13 cellular contexts compared by ENCODE assay signal in genomic region chr1:93751391-93752250, GRCh38.
DNase-seq lines count a peak whose midpoint lies in the region; ATAC-seq and TF ChIP-seq lines count a peak whose summit lies in the region.
"Had no signal": no experiment of that assay in that cellular context is flagged by ENCODE, and none has a peak within 500 bp of the region (broad histone marks: within the 10 kb centered on the region; RNA-seq: fewer than 3 reads in every experiment).

No MANE protein-coding gene starts in this region.

- CTCF ChIA-PET in activated B cell treated with CpG ODN at 0.5 μM for 24 hours (lab: Charles Lee), result interaction anchor here (1.2 to 3.4 kb wide), 3 partner anchors 65 to 121 kb away, joined by 4 to 38 read pairs (median 4); partner anchors contain the start of gene BCAR3

- H3K36me3 Mint-ChIP-seq in activated B cell treated with CpG ODN at 0.5 μM for 24 hours (ENCODE audit: low read depth), result no peaks in the 10 kb centered on the region
- H3K36me3 Mint-ChIP-seq: CD14-positive monocyte had no signal

- intact Hi-C loops in activated B cell treated with CpG ODN at 0.5 μM for 24 hours (cut with micrococcal nuclease), result loop anchor here (5.0 kb wide), 1 partner anchor 404 kb away; the partner anchor contains the start of gene DR1

- H3K4me1 ChIP-seq in right atrium auricular region, result peaks cover 0 to 27% of the 10 kb centered on the region in 2 donors

- peaks cover 3% of the 10 kb centered on the region for H3K9me3 Mint-ChIP-seq in activated B cell treated with CpG ODN at 0.5 μM for 24 hours

- no peaks in the 10 kb centered on the region for H3K36me3 ChIP-seq in right atrium auricular region
- H3K36me3 ChIP-seq: esophagus squamous epithelium had no signal

- no peak for ATAC-seq in activated B cell treated with CpG ODN at 0.5 μM for 24 hours (ENCODE audit: low read depth)
- no peak for ATAC-seq in omental fat pad (ENCODE audit: low FRiP score)
- no peak for ATAC-seq in GM21515 (IDR thresholded peaks at IDR 0.05; ENCODE audit: unreplicated experiment)
- no peak for ATAC-seq in HG03097 (IDR thresholded peaks at IDR 0.05; ENCODE audit: low FRiP score, unreplicated experiment)

- no peaks in the 10 kb centered on the region for H3K27me3 Mint-ChIP-seq in activated B cell treated with CpG ODN at 0.5 μM for 24 hours

- peak; percentile 92 for DNase-seq in DMS79 treated with DMSO at 0.1 percent for 48 hours (lab: John Stamatoyannopoulos, UW)
- DNase-seq in activated B cell treated with CpG ODN at 0.5 μM for 24 hours, result no peak
- DNase-seq in right atrium auricular region (ENCODE audit: low spot score), result no peak
- peak; percentile 64 for DNase-seq in renal cortical epithelial cell (ENCODE audit: low read depth)
- no peak for DNase-seq in HCEC 1CT
- DNase-seq in omental fat pad (ENCODE audit: low spot score), result no peak
- DNase-seq: esophagus squamous epithelium, kidney glomerular epithelial cell, NCI-H446 treated with DMSO at 0.1 percent for 48 hours had no signal

- H3K4me3 Mint-ChIP-seq in activated B cell treated with CpG ODN at 0.5 μM for 24 hours, result peak overlapping the region; percentile 76
- H3K4me3 Mint-ChIP-seq: CD14-positive monocyte had no signal

- peaks cover 0 to 5% of the 10 kb centered on the region in 2 donors for H3K9me3 ChIP-seq in right atrium auricular region

- TF ChIP-seq CTCF in activated B cell treated with CpG ODN at 0.5 μM for 24 hours (IDR thresholded peaks at IDR 0.05) (no peak), right atrium auricular region (IDR thresholded peaks at IDR 0.05) (no peak), omental fat pad (IDR thresholded peaks at IDR 0.05) (no peak)

- H3K4me1 Mint-ChIP-seq in activated B cell treated with CpG ODN at 0.5 μM for 24 hours, result peaks cover 47% of the 10 kb centered on the region

- peak overlapping the region; percentile 10 to 59 for H3K27ac ChIP-seq in right atrium auricular region
- H3K27ac ChIP-seq: esophagus squamous epithelium, SK-N-MC had no signal

- peak overlapping the region; percentile 94 for H3K27ac Mint-ChIP-seq in activated B cell treated with CpG ODN at 0.5 μM for 24 hours

- POLR2A ChIA-PET in activated B cell treated with CpG ODN at 0.5 μM for 24 hours (lab: Charles Lee), result interaction anchor here (1.0 to 3.6 kb wide), 5 partner anchors 15 to 143 kb away, joined by 3 to 30 read pairs (median 5); partner anchors contain the start of gene BCAR3

- H3K4me3 ChIP-seq in right atrium auricular region, result no peak overlapping the region
- H3K4me3 ChIP-seq: esophagus squamous epithelium, SK-N-MC had no signal

- no peaks in the 10 kb centered on the region for H3K27me3 ChIP-seq in right atrium auricular region
- H3K27me3 ChIP-seq: esophagus squamous epithelium had no signal

Comparison
In these comparisons a context has a peak if more than half of its experiments do, and no peak if none do; other contexts are left out.
1. DNase-seq: peak in DMS79 treated with DMSO at 0.1 percent for 48 hours (single experiment) and renal cortical epithelial cell (single experiment); none in activated B cell treated with CpG ODN at 0.5 μM for 24 hours (single experiment), right atrium auricular region (single experiment), HCEC 1CT (single experiment) and omental fat pad (single experiment).